In genomic region chr10:101784558-101784957, GRCh38 we compare ENCODE assay signal across 13 cellular contexts. TPM values are rescaled to one million over a fixed set of nuclear protein-coding genes. Genes with fewer than 3 reads are reported as not detected.
A peak's percentile ranks its signal among the peaks of the same experiment; 100 is the strongest.
DNase-seq lines count a peak whose midpoint lies in the region; ATAC-seq and TF ChIP-seq lines count a peak whose summit lies in the region.
"Had no signal": no experiment of that assay in that cellular context is flagged by ENCODE, and none has a peak within 500 bp of the region (broad histone marks: within the 10 kb centered on the region; RNA-seq: fewer than 3 reads in every experiment).

No MANE protein-coding gene starts in this region.

- DNase-seq in cardiac muscle cell (ENCODE audit: low read depth in 1 of 2, low spot score in 1 of 2) = no peak
- no peak for DNase-seq in Right ventricle myocardium inferior (ENCODE audit: missing footprints)
- DNase-seq in WTC11 (ENCODE audit: low spot score) = no peak
- DNase-seq in glutamatergic neuron = no peak
- DNase-seq in kidney tubule cell (ENCODE audit: low spot score) = no peak
- DNase-seq in kidney glomerular epithelial cell (lab: John Stamatoyannopoulos, UW) = no peak
- DNase-seq: foreskin melanocyte; mesendoderm; NCI-H524 treated with DMSO at 0.1 percent for 48 hours; stimulated activated CD4-positive, alpha-beta T cell treated with anti-CD3 and anti-CD28 coated beads, Interleukin-1b, Interleukin-23, amount 100 ng/mL, for 48 hours had no signal

- H3K36me3 Mint-ChIP-seq in WTC11 = peaks cover 24% of the 10 kb centered on the region
- no peaks in the 10 kb centered on the region for H3K36me3 Mint-ChIP-seq in glutamatergic neuron (ENCODE audit: unreplicated experiment)

- H3K4me1 ChIP-seq in cardiac muscle cell (ENCODE audit: low read depth) = peaks cover 27% of the 10 kb centered on the region

- H3K9me3 ChIP-seq in cardiac muscle cell (ENCODE audit: low read depth) = no peaks in the 10 kb centered on the region
- H3K9me3 ChIP-seq: ascending aorta had no signal

- H3K27me3 Mint-ChIP-seq in WTC11 (ENCODE audit: low read depth) (no peaks in the 10 kb centered on the region), glutamatergic neuron (ENCODE audit: unreplicated experiment) (peaks cover 15% of the 10 kb centered on the region)

- no peak for TF ChIP-seq CTCF in cardiac muscle cell (IDR thresholded peaks at IDR 0.05; ENCODE audit: low read depth, low read length)
- no peak for TF ChIP-seq CTCF in WTC11 (IDR thresholded peaks at IDR 0.05)
- no peak for TF ChIP-seq CTCF in glutamatergic neuron (IDR thresholded peaks at IDR 0.05; ENCODE audit: partially characterized antibody, unreplicated experiment)

- no peak for ATAC-seq in Right ventricle myocardium inferior
- no peak for ATAC-seq in WTC11
- no peak for ATAC-seq in GM21576 (IDR thresholded peaks at IDR 0.05; ENCODE audit: unreplicated experiment)
- no peak for ATAC-seq in GM18511 (IDR thresholded peaks at IDR 0.05; ENCODE audit: unreplicated experiment)

- peaks cover 36% of the 10 kb centered on the region for H3K36me3 ChIP-seq in cardiac muscle cell

- H3K4me3 Mint-ChIP-seq in WTC11 = peak overlapping the region; percentile 100
- peak overlapping the region; percentile 28 for H3K4me3 Mint-ChIP-seq in glutamatergic neuron (ENCODE audit: unreplicated experiment)

- H3K4me3 ChIP-seq in cardiac muscle cell = no peak overlapping the region
- H3K4me3 ChIP-seq: ascending aorta had no signal

- POLR2A ChIA-PET in WTC11 (lab: Charles Lee) = interaction anchor here (0.6 to 3.0 kb wide), 2 partner anchors 11 to 33 kb away, joined by 4 to 14 read pairs; partner anchors contain the start of gene OGA

- H3K27ac Mint-ChIP-seq in WTC11 = peak overlapping the region; percentile 92
- H3K27ac Mint-ChIP-seq in glutamatergic neuron (ENCODE audit: unreplicated experiment) = no peak overlapping the region

- no peaks in the 10 kb centered on the region for H3K27me3 ChIP-seq in cardiac muscle cell
- H3K27me3 ChIP-seq: ascending aorta had no signal

- no peaks in the 10 kb centered on the region for H3K9me3 Mint-ChIP-seq in WTC11
- H3K9me3 Mint-ChIP-seq in glutamatergic neuron (ENCODE audit: unreplicated experiment) = peaks cover 13% of the 10 kb centered on the region

- CTCF ChIA-PET in WTC11 (lab: Charles Lee) = interaction anchor here (1.3 to 11.0 kb wide), 4 partner anchors 34 to 570 kb away, joined by 3 to 370 read pairs (median 35); partner anchors contain the start of gene OGA

- intact Hi-C loops in Right ventricle myocardium inferior (cut with DNase I) = loop anchor here (5.0 kb wide), 2 partner anchors 33 to 572 kb away; partner anchors contain the start of gene OGA

- H3K27ac ChIP-seq in cardiac muscle cell = peak overlapping the region; percentile 35

- peaks cover 42% of the 10 kb centered on the region for H3K4me1 Mint-ChIP-seq in WTC11
- H3K4me1 Mint-ChIP-seq in glutamatergic neuron (ENCODE audit: low read depth, unreplicated experiment) = peaks cover 17% of the 10 kb centered on the region

TF ChIP-seq in WTC11, 78 proteins besides CTCF, POLR2A, EP300 and RAD21 (continues in another document):
- no peak for TF ChIP-seq TEAD4 (CRISPR knock-in tag; IDR thresholded peaks at IDR 0.05)
- no peak for TF ChIP-seq NR2C2 (CRISPR knock-in tag; IDR thresholded peaks at IDR 0.05)
- TF ChIP-seq ZNF423 (CRISPR knock-in tag; IDR thresholded peaks at IDR 0.05) = no peak
- no peak for TF ChIP-seq STAT6 (CRISPR knock-in tag; conservative IDR thresholded peaks at IDR 0.05; ENCODE audit: low read depth)
- TF ChIP-seq FOXK1 (CRISPR knock-in tag; IDR thresholded peaks at IDR 0.05) = no peak
- no peak for TF ChIP-seq CREM (CRISPR knock-in tag; IDR thresholded peaks at IDR 0.05)
- TF ChIP-seq ATF6 (CRISPR knock-in tag; IDR thresholded peaks at IDR 0.05) = no peak
- TF ChIP-seq ZBTB21 (CRISPR knock-in tag; IDR thresholded peaks at IDR 0.05; ENCODE audit: borderline replicate concordance) = no peak
- TF ChIP-seq JAZF1 (CRISPR knock-in tag; IDR thresholded peaks at IDR 0.05) = no peak
- TF ChIP-seq GABPB1 (CRISPR knock-in tag; IDR thresholded peaks at IDR 0.05) = no peak
- TF ChIP-seq ATF1 (CRISPR knock-in tag; IDR thresholded peaks at IDR 0.05) = no peak
- TF ChIP-seq CBFB (CRISPR knock-in tag; IDR thresholded peaks at IDR 0.05; ENCODE audit: low read depth) = no peak
- TF ChIP-seq ETV6 (CRISPR knock-in tag; IDR thresholded peaks at IDR 0.05) = no peak
- TF ChIP-seq CDX4 (CRISPR knock-in tag; IDR thresholded peaks at IDR 0.05; ENCODE audit: borderline replicate concordance) = no peak

RNA-seq across cellular contexts. Expression of gene NPM3, which starts 1.3 kb away (rescaled TPM):
- 78.9 and 92.6 TPM in 2 replicates for total RNA-seq in cardiac muscle cell
- 8.1 and 14.6 TPM in 2 replicates for polyA plus RNA-seq in cardiac muscle cell
- 7.9 TPM for total RNA-seq in Right ventricle myocardium inferior
- total RNA-seq in WTC11 (2021) = 223 to 260 TPM (median 229 TPM) in 3 replicates
- 18.1 TPM for total RNA-seq in glutamatergic neuron (ENCODE audit: unreplicated experiment)

RNA-seq across cellular contexts. Expression of gene FGF8, which starts 8.6 kb away (rescaled TPM):
- 5.7 and 12.8 TPM in 2 replicates for total RNA-seq in cardiac muscle cell
- polyA plus RNA-seq in cardiac muscle cell = 1.8 and 3.1 TPM in 2 replicates
- not detected for total RNA-seq in Right ventricle myocardium inferior
- 14.0 to 28.9 TPM (median 16.4 TPM) in 3 replicates for total RNA-seq in WTC11 (2021)
- 1.1 TPM for total RNA-seq in glutamatergic neuron (ENCODE audit: unreplicated experiment)
- total RNA-seq: ascending aorta had no signal

RNA-seq across cellular contexts. Expression of gene OGA, which starts 33.7 kb away (rescaled TPM):
- total RNA-seq in cardiac muscle cell (51.8 and 98.1 TPM in 2 replicates), Right ventricle myocardium inferior (79.2 TPM), WTC11 (2021) (110 to 111 TPM (median 110 TPM) in 3 replicates), glutamatergic neuron (ENCODE audit: unreplicated experiment) (277 TPM)
- polyA plus RNA-seq in cardiac muscle cell = 56.4 and 95.2 TPM in 2 replicates

RNA-seq across cellular contexts. Expression of gene KCNIP2, which starts 59.0 kb away (rescaled TPM):
- 38.4 and 63.6 TPM in 2 replicates for total RNA-seq in cardiac muscle cell
- polyA plus RNA-seq in cardiac muscle cell = 35.7 and 47.5 TPM in 2 replicates
- total RNA-seq in Right ventricle myocardium inferior = 409 TPM
- 4.5 to 5.4 TPM (median 5.2 TPM) in 3 replicates for total RNA-seq in WTC11 (2021)
- 30.0 TPM for total RNA-seq in glutamatergic neuron (ENCODE audit: unreplicated experiment)
